ENCODE assay signal across 8 cellular contexts in the genomic region with DNA sequence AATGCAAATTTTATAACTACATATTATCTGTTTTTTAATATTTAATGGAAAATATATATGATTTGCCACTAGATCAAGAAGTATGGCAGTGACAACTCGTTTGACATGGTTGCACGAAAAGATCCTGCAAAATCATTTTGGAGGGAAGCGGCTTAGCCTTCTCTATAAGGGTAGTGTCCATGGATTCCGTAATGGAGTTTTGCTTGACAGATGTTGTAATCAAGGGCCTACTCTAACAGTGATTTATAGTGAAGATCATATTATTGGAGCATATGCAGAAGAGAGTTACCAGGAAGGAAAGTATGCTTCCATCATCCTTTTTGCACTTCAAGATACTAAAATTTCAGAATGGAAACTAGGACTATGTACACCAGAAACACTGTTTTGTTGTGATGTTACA. TPM values are rescaled to one million over a fixed set of nuclear protein-coding genes. Genes with fewer than 3 reads are reported as not detected.
DNase-seq lines count a peak whose midpoint lies in the region; ATAC-seq and TF ChIP-seq lines count a peak whose summit lies in the region.

No MANE protein-coding gene starts in this region.

- peaks cover 0 to 35% of the 10 kb centered on the region in 2 donors for H3K4me1 ChIP-seq in adrenal gland (replicated peaks in 1 of 2)
- peaks cover 40% of the 10 kb centered on the region for H3K4me1 ChIP-seq in mononuclear cell (ENCODE audit: insufficient read depth, low read length)

- CTCF ChIA-PET in AG04449 (lab: Yijun Ruan, JAX) = interaction anchor here (0.8 to 1.9 kb wide), 7 partner anchors 8 to 518 kb away, joined by 3 to 9 read pairs (median 4); no protein-coding TSS in a partner anchor

- no peaks in the 10 kb centered on the region for H3K9me3 ChIP-seq in adrenal gland (replicated peaks in 1 of 3)
- H3K9me3 ChIP-seq in mononuclear cell (ENCODE audit: low read depth, low read length) = peaks cover 8% of the 10 kb centered on the region

- no peaks in the 10 kb centered on the region for H3K36me3 ChIP-seq in adrenal gland (replicated peaks in 1 of 2)

- 11 to 25% (median 21%) methylated on average over 4 of the region's 4 CpGs for WGBS in adrenal gland, 4 donors

- H3K27ac ChIP-seq in adrenal gland = peak overlapping the region in 3 of 5 donors; percentile 27 to 63 (median 61)

- no peak for TF ChIP-seq CTCF in AG04449 (IDR thresholded peaks at IDR 0.05; ENCODE audit: insufficient read depth, low read length, missing control alignments)
- no peak for TF ChIP-seq CTCF in adrenal gland (IDR thresholded peaks at IDR 0.05)

- ATAC-seq in GM19455 (IDR thresholded peaks at IDR 0.05; ENCODE audit: unreplicated experiment) (peak; percentile 33), GM19397 (IDR thresholded peaks at IDR 0.05; ENCODE audit: unreplicated experiment) (no peak), HG02981 (IDR thresholded peaks at IDR 0.05; ENCODE audit: unreplicated experiment) (no peak), HG03460 (IDR thresholded peaks at IDR 0.05; ENCODE audit: unreplicated experiment) (no peak)

- no peak for TF ChIP-seq POLR2A in adrenal gland (IDR thresholded peaks at IDR 0.05)

- peak overlapping the region; percentile 48 for H3K4me3 ChIP-seq in AG04449 (ENCODE audit: low read depth, low read length)
- peak overlapping the region in 2 of 4 donors; percentile 9 to 68 for H3K4me3 ChIP-seq in adrenal gland
- H3K4me3 ChIP-seq in mononuclear cell (ENCODE audit: low read length) = peak overlapping the region; percentile 49

- POLR2A ChIA-PET in AG04449 (lab: Yijun Ruan, JAX) = no interaction called here

- H3K27me3 ChIP-seq in adrenal gland (no peaks in the 10 kb centered on the region), mononuclear cell (ENCODE audit: insufficient read depth, low read length) (no peaks in the 10 kb centered on the region)

- intact Hi-C loops in adrenal gland (cut with DNase I) = no loop called here

- DNase-seq in AG04449 (ENCODE audit: low read depth, low spot score) (no peak), adrenal gland (no peak)
- no peak for DNase-seq in effector CD4-positive, alpha-beta T cell

RNA-seq across cellular contexts. Expression of a gene that starts 0.5 kb away (rescaled TPM):
- total RNA-seq in adrenal gland (10 to 100 TPM; 14.9 to 48.2 (median 29.2) TPM), mononuclear cell (55.1 TPM)
- polyA plus RNA-seq in adrenal gland = 10 to 100 TPM; 48.6 to 87.1 (median 51.9) TPM

RNA-seq across cellular contexts. Expression of a gene that starts 29.9 kb away (rescaled TPM):
- total RNA-seq in adrenal gland (10 to 100 TPM in 7 of 8 donors, 1 to 10 TPM in 1; 8.7 to 57.0 (median 13.0) TPM), mononuclear cell (29.3 TPM)
- polyA plus RNA-seq in adrenal gland = 10 to 100 TPM in 2 of 3 donors, 1 to 10 TPM in 1; 4.4 to 20.6 (median 10.3) TPM
